Comparison of ENCODE assay signal across 33 cellular contexts in genomic region chr10:10901906-10902305, GRCh38.
"Had no signal": no experiment of that assay in that cellular context is flagged by ENCODE, and none has a peak within 500 bp of the region (broad histone marks: within the 10 kb centered on the region; RNA-seq: fewer than 3 reads in every experiment).

No MANE protein-coding gene starts in this region.

- H3K4me1 ChIP-seq: adrenal gland, esophagus squamous epithelium had no signal

- DNase-seq: activated CD4-positive, alpha-beta memory T cell treated with anti-CD3 and anti-CD28 coated beads for 36 hours; activated CD4-positive, alpha-beta T cell treated with anti-CD3 and anti-CD28 coated beads for 36 hours; activated CD4-positive, alpha-beta T cell treated with anti-CD3 and anti-CD28 coated beads, Interleukin-2, amount 10 ng/mL, durations not matched to agents 24 days and 14 days; activated CD4-positive, CD25-positive, alpha-beta regulatory T cell; activated CD4-positive, CD25-positive, alpha-beta regulatory T cell treated with anti-CD3 and anti-CD28 coated beads, Interleukin-2, amount 50 U/mL, for 72 hours; activated CD8-positive, alpha-beta memory T cell treated with anti-CD3 and anti-CD28 coated beads, Interleukin-2, amount 10 ng/mL, durations not matched to agents 7 days and 5 days; activated CD8-positive, alpha-beta memory T cell treated with anti-CD3 and anti-CD28 coated beads, Interleukin-2, amount 50 U/mL, for 4 hours; activated CD8-positive, alpha-beta T cell treated with anti-CD3 and anti-CD28 coated beads, Interleukin-2, amount 10 ng/mL, durations not matched to agents 7 days and 5 days; activated effector memory CD4-positive, alpha-beta T cell treated with anti-CD3 and anti-CD28 coated beads, Interleukin-2, amount 50 U/mL, for 16 hours; activated naive CD4-positive, alpha-beta T cell treated with anti-CD3 and anti-CD28 coated beads for 36 hours; activated naive CD8-positive, alpha-beta T cell treated with anti-CD3 and anti-CD28 coated beads for 36 hours; activated naive CD8-positive, alpha-beta T cell treated with anti-CD3 and anti-CD28 coated beads, Interleukin-2, amount 50 U/mL, for 24 hours; activated T-cell treated with anti-CD3 and anti-CD28 coated beads, Interleukin-2, amount 50 U/mL, for 1 hour; activated T-cell treated with anti-CD3 and anti-CD28 coated beads, Interleukin-2, amount 50 U/mL, for 48 hours; adrenal gland; amygdala; aorta; brain microvascular endothelial cell; cortex of kidney; dermis blood vessel endothelial cell; effector CD4-positive, alpha-beta T cell; effector memory CD8-positive, alpha-beta T cell; esophagus squamous epithelium; head of caudate nucleus; T-cell; T1000 had no signal

- H3K27me3 Mint-ChIP-seq: activated naive CD8-positive, alpha-beta T cell treated with anti-CD3 and anti-CD28 coated beads for 36 hours had no signal

- H3K4me3 Mint-ChIP-seq: activated CD4-positive, alpha-beta memory T cell treated with anti-CD3 and anti-CD28 coated beads for 36 hours; activated CD4-positive, alpha-beta T cell treated with anti-CD3 and anti-CD28 coated beads for 36 hours; activated CD4-positive, alpha-beta T cell treated with anti-CD3 and anti-CD28 coated beads, Interleukin-2, amount 10 ng/mL, durations not matched to agents 24 days and 14 days; activated CD8-positive, alpha-beta memory T cell treated with anti-CD3 and anti-CD28 coated beads, Interleukin-2, amount 10 ng/mL, durations not matched to agents 7 days and 5 days; activated CD8-positive, alpha-beta T cell treated with anti-CD3 and anti-CD28 coated beads, Interleukin-2, amount 10 ng/mL, durations not matched to agents 7 days and 5 days; activated naive CD4-positive, alpha-beta T cell treated with anti-CD3 and anti-CD28 coated beads for 36 hours; activated naive CD4-positive, alpha-beta T cell treated with anti-CD3 and anti-CD28 coated beads, Interleukin-2, amount 50 U/mL, for 24 hours; activated naive CD8-positive, alpha-beta T cell treated with anti-CD3 and anti-CD28 coated beads for 36 hours; activated naive CD8-positive, alpha-beta T cell treated with anti-CD3 and anti-CD28 coated beads, Interleukin-2, amount 50 U/mL, for 24 hours; activated T-helper 1 cell treated with anti-CD3 and anti-CD28 coated beads, Interleukin-12 subunit alpha, Interleukin-12 subunit beta, Interleukin-2, Interleukin-4 antibody, amounts not matched to agents 30 ng/mL and 10 ng/mL and 1 ng/mL, durations not matched to agents 14 hours and 24 hours and 36 hours; central memory CD8-positive, alpha-beta T cell; effector memory CD8-positive, alpha-beta T cell; T-cell; T-helper 1 cell treated with Interleukin-12 subunit alpha and Interleukin-12 subunit beta and Interleukin-4 antibody, amounts not matched to agents 30 μg/mL and 1 μg/mL, for 36 hours; T-helper 2 cell treated with Interferon-gamma antibody and Interleukin-4, amounts not matched to agents 5 μg/mL and 100 μg/mL, for 36 hours had no signal

- H3K36me3 ChIP-seq: adrenal gland, brain microvascular endothelial cell, esophagus squamous epithelium had no signal

- H3K27me3 ChIP-seq: adrenal gland, brain microvascular endothelial cell, esophagus squamous epithelium had no signal

- H3K27ac Mint-ChIP-seq: activated CD4-positive, alpha-beta memory T cell treated with anti-CD3 and anti-CD28 coated beads for 36 hours; activated CD4-positive, alpha-beta T cell treated with anti-CD3 and anti-CD28 coated beads for 36 hours; activated CD4-positive, alpha-beta T cell treated with anti-CD3 and anti-CD28 coated beads, Interleukin-2, amount 10 ng/mL, durations not matched to agents 24 days and 14 days; activated CD8-positive, alpha-beta memory T cell treated with anti-CD3 and anti-CD28 coated beads, Interleukin-2, amount 10 ng/mL, durations not matched to agents 7 days and 5 days; activated CD8-positive, alpha-beta T cell treated with anti-CD3 and anti-CD28 coated beads, Interleukin-2, amount 10 ng/mL, durations not matched to agents 7 days and 5 days; activated naive CD4-positive, alpha-beta T cell treated with anti-CD3 and anti-CD28 coated beads for 36 hours; activated naive CD4-positive, alpha-beta T cell treated with anti-CD3 and anti-CD28 coated beads, Interleukin-2, amount 50 U/mL, for 24 hours; activated naive CD8-positive, alpha-beta T cell treated with anti-CD3 and anti-CD28 coated beads for 36 hours; activated naive CD8-positive, alpha-beta T cell treated with anti-CD3 and anti-CD28 coated beads, Interleukin-2, amount 50 U/mL, for 24 hours; activated T-helper 1 cell treated with anti-CD3 and anti-CD28 coated beads, Interleukin-12 subunit alpha, Interleukin-12 subunit beta, Interleukin-2, Interleukin-4 antibody, amounts not matched to agents 30 ng/mL and 10 ng/mL and 1 ng/mL, durations not matched to agents 14 hours and 24 hours and 36 hours; activated T-helper 2 cell treated with anti-CD3 and anti-CD28 coated beads, Interferon-gamma antibody, Interleukin-2, Interleukin-4, amounts not matched to agents 10 μg/mL and 5 μg/mL and 100 μg/mL, durations not matched to agents 14 hours and 24 hours and 36 hours; effector memory CD8-positive, alpha-beta T cell; T-cell; T-helper 1 cell treated with Interleukin-12 subunit alpha and Interleukin-12 subunit beta and Interleukin-4 antibody, amounts not matched to agents 30 μg/mL and 1 μg/mL, for 36 hours; T-helper 2 cell treated with Interferon-gamma antibody and Interleukin-4, amounts not matched to agents 5 μg/mL and 100 μg/mL, for 36 hours had no signal

- H3K4me3 ChIP-seq: adrenal gland, esophagus squamous epithelium had no signal

- H3K27ac ChIP-seq: adrenal gland, brain microvascular endothelial cell, epithelial cell of prostate, esophagus squamous epithelium had no signal

- H3K36me3 Mint-ChIP-seq: activated CD4-positive, alpha-beta memory T cell treated with anti-CD3 and anti-CD28 coated beads for 36 hours; activated CD8-positive, alpha-beta memory T cell treated with anti-CD3 and anti-CD28 coated beads, Interleukin-2, amount 10 ng/mL, durations not matched to agents 7 days and 5 days; activated naive CD4-positive, alpha-beta T cell treated with anti-CD3 and anti-CD28 coated beads, Interleukin-2, amount 50 U/mL, for 24 hours; activated naive CD8-positive, alpha-beta T cell treated with anti-CD3 and anti-CD28 coated beads for 36 hours; T-cell had no signal

- H3K9me3 Mint-ChIP-seq: activated CD4-positive, alpha-beta memory T cell treated with anti-CD3 and anti-CD28 coated beads for 36 hours; activated CD4-positive, alpha-beta T cell treated with anti-CD3 and anti-CD28 coated beads, Interleukin-2, amount 10 ng/mL, durations not matched to agents 24 days and 14 days; activated naive CD4-positive, alpha-beta T cell treated with anti-CD3 and anti-CD28 coated beads for 36 hours; activated naive CD4-positive, alpha-beta T cell treated with anti-CD3 and anti-CD28 coated beads, Interleukin-2, amount 50 U/mL, for 24 hours; activated naive CD8-positive, alpha-beta T cell treated with anti-CD3 and anti-CD28 coated beads for 36 hours; activated naive CD8-positive, alpha-beta T cell treated with anti-CD3 and anti-CD28 coated beads, Interleukin-2, amount 50 U/mL, for 24 hours; activated T-helper 1 cell treated with anti-CD3 and anti-CD28 coated beads, Interleukin-12 subunit alpha, Interleukin-12 subunit beta, Interleukin-2, Interleukin-4 antibody, amounts not matched to agents 30 ng/mL and 10 ng/mL and 1 ng/mL, durations not matched to agents 14 hours and 24 hours and 36 hours; activated T-helper 2 cell treated with anti-CD3 and anti-CD28 coated beads, Interferon-gamma antibody, Interleukin-2, Interleukin-4, amounts not matched to agents 10 μg/mL and 5 μg/mL and 100 μg/mL, durations not matched to agents 14 hours and 24 hours and 36 hours; central memory CD8-positive, alpha-beta T cell; effector memory CD8-positive, alpha-beta T cell; T-cell; T-helper 1 cell treated with Interleukin-12 subunit alpha and Interleukin-12 subunit beta and Interleukin-4 antibody, amounts not matched to agents 30 μg/mL and 1 μg/mL, for 36 hours; T-helper 2 cell treated with Interferon-gamma antibody and Interleukin-4, amounts not matched to agents 5 μg/mL and 100 μg/mL, for 36 hours had no signal

- H3K4me1 Mint-ChIP-seq: activated CD4-positive, alpha-beta T cell treated with anti-CD3 and anti-CD28 coated beads for 36 hours; activated CD4-positive, alpha-beta T cell treated with anti-CD3 and anti-CD28 coated beads, Interleukin-2, amount 10 ng/mL, durations not matched to agents 24 days and 14 days; activated CD8-positive, alpha-beta memory T cell treated with anti-CD3 and anti-CD28 coated beads, Interleukin-2, amount 10 ng/mL, durations not matched to agents 7 days and 5 days; activated naive CD4-positive, alpha-beta T cell treated with anti-CD3 and anti-CD28 coated beads, Interleukin-2, amount 50 U/mL, for 24 hours; activated naive CD8-positive, alpha-beta T cell treated with anti-CD3 and anti-CD28 coated beads for 36 hours; activated naive CD8-positive, alpha-beta T cell treated with anti-CD3 and anti-CD28 coated beads, Interleukin-2, amount 50 U/mL, for 24 hours; central memory CD8-positive, alpha-beta T cell; T-cell had no signal

- H3K9me3 ChIP-seq: adrenal gland, esophagus squamous epithelium had no signal
